In genomic region chr4:40897557-40898203, GRCh38 we compare ENCODE assay signal across 8 cellular contexts.
DNase-seq lines count a peak whose midpoint lies in the region; ATAC-seq, FAIRE-seq and TF ChIP-seq lines count a peak whose summit lies in the region.

No MANE protein-coding gene starts in this region.

- no peaks in the 10 kb centered on the region for H4K20me1 ChIP-seq in endothelial cell of umbilical vein (replicated peaks; ENCODE audit: control insufficient read depth, extremely low read depth, insufficient read depth, low read length)

- H3K4me2 ChIP-seq in endothelial cell of umbilical vein (ENCODE audit: insufficient read depth, low read length) = no peak overlapping the region

- H3K4me1 ChIP-seq in endothelial cell of umbilical vein (ENCODE audit: control insufficient read depth, extremely low read depth, insufficient read depth, low read length) = no peaks in the 10 kb centered on the region
- no peaks in the 10 kb centered on the region for H3K4me1 ChIP-seq in mucosa of rectum (ENCODE audit: control insufficient read depth in 2 of 2, insufficient read depth in 2 of 2, low read length in 2 of 2)

- H3K79me2 ChIP-seq in endothelial cell of umbilical vein (ENCODE audit: control insufficient read depth, insufficient read depth, low read length) = no peaks in the 10 kb centered on the region

- in situ Hi-C loops in ACHN (cut with HindIII; ENCODE audit: low pct_ligation_motif_present, low pct_unique_long_range_greater_than_20kb, low sequenced_read_pairs) = no loop called here

- POLR2A ChIA-PET in endothelial cell of umbilical vein (lab: Charles Lee) = no interaction called here

- H3K9me3 ChIP-seq in endothelial cell of umbilical vein (replicated peaks; ENCODE audit: control insufficient read depth, insufficient read depth, low read length) (no peaks in the 10 kb centered on the region), mucosa of rectum (ENCODE audit: control insufficient read depth in 2 of 2, low read length in 2 of 2) (no peaks in the 10 kb centered on the region)

- no peak overlapping the region for H2AFZ ChIP-seq in endothelial cell of umbilical vein (ENCODE audit: low read depth, low read length)

- peak; percentile 68 for FAIRE-seq in endothelial cell of umbilical vein (lab: Jason Lieb, UNC)

- H3K27ac ChIP-seq in endothelial cell of umbilical vein (ENCODE audit: insufficient read depth, low read depth, low read length) (no peak overlapping the region), mucosa of rectum (ENCODE audit: low read depth in 2 of 2, low read length in 2 of 2) (no peak overlapping the region)

- dilution Hi-C loops in endothelial cell of umbilical vein (cut with MboI; ENCODE audit: extremely low pct_ligation_motif_present, low sequenced_read_pairs) = no loop called here

- H3K36me3 ChIP-seq in endothelial cell of umbilical vein (ENCODE audit: control insufficient read depth in 2 of 2, extremely low read depth in 1 of 2, insufficient read depth in 2 of 2, low read length in 2 of 2) = peaks cover 5 to 11% of the 10 kb centered on the region in 2 experiments
- peaks cover 3 to 6% of the 10 kb centered on the region in 2 donors for H3K36me3 ChIP-seq in mucosa of rectum (ENCODE audit: control insufficient read depth in 2 of 2, insufficient read depth in 2 of 2, low read length in 2 of 2)

- H3K9ac ChIP-seq in endothelial cell of umbilical vein (replicated peaks; ENCODE audit: extremely low read depth, insufficient read depth, low read length) (no peak overlapping the region), mucosa of rectum (ENCODE audit: low read depth in 1 of 2, low read length in 2 of 2) (no peak overlapping the region)

- CTCF ChIA-PET in endothelial cell of umbilical vein (lab: Charles Lee) = interaction anchor here (0.6 to 3.4 kb wide), 22 partner anchors 8 to 326 kb away, joined by 3 to 19 read pairs (median 4); partner anchors contain the start of genes APBB2 and NSUN7

- H3K9me1 ChIP-seq in endothelial cell of umbilical vein (replicated peaks; ENCODE audit: control insufficient read depth, extremely low read depth, insufficient read depth, low read length) = no peaks in the 10 kb centered on the region

- H3K4me3 ChIP-seq in endothelial cell of umbilical vein (replicated peaks in 1 of 3; ENCODE audit: insufficient read depth in 1 of 3, low read depth in 1 of 3, low read length in 3 of 3) = no peak overlapping the region
- peak overlapping the region; percentile 13 to 59 for H3K4me3 ChIP-seq in mucosa of rectum (ENCODE audit: low read length in 2 of 2)

- no peaks in the 10 kb centered on the region for H3K27me3 ChIP-seq in endothelial cell of umbilical vein (ENCODE audit: control insufficient read depth in 2 of 2, insufficient read depth in 2 of 2, low read length in 2 of 2)
- no peaks in the 10 kb centered on the region for H3K27me3 ChIP-seq in mucosa of rectum (ENCODE audit: control insufficient read depth in 2 of 2, insufficient read depth in 2 of 2, low read length in 2 of 2)

- DNase-seq in ACHN (peak; percentile 80), NOMO-1 (lab: John Stamatoyannopoulos, UW; ENCODE audit: unreplicated experiment in 2 of 2) (peak; percentile 28 to 61), endothelial cell of umbilical vein (ENCODE audit: low read depth, low spot score) (peak; percentile 74)
- DNase-seq in activated CD8-positive, alpha-beta memory T cell treated with anti-CD3 and anti-CD28 coated beads, Interleukin-2, amount 50 U/mL, for 1 hour (ENCODE audit: extremely low read depth) = peak; percentile 10
- peak; percentile 37 to 43 for DNase-seq in stimulated activated CD8-positive, alpha-beta memory T cell treated with anti-CD3 and anti-CD28 coated beads, Interleukin-7, amount 100 ng/mL, for 4 hours (ENCODE audit: low read depth in 2 of 2)

- peak; percentile 80 to 81 for TF ChIP-seq CTCF in endothelial cell of umbilical vein (IDR thresholded peaks at IDR 0.05; ENCODE audit: extremely low read depth in 1 of 2, insufficient read depth in 1 of 2, low read depth in 1 of 2, low read length in 2 of 2)

- no peak for TF ChIP-seq POLR2A in endothelial cell of umbilical vein (IDR thresholded peaks at IDR 0.05; ENCODE audit: low read depth, low read length)

- BruUV-seq in endothelial cell of umbilical vein (replicated peaks; lab: Mats Ljungman, UMichigan) = no TSS peak

- intact Hi-C loops in endothelial cell of umbilical vein (cut with micrococcal nuclease) = loop anchor here (1.0 kb wide), 2 partner anchors 56 to 160 kb away; no protein-coding TSS in a partner anchor

- ATAC-seq in GM18861 (IDR thresholded peaks at IDR 0.05; ENCODE audit: unreplicated experiment) (peak; percentile 49), HG03460 (IDR thresholded peaks at IDR 0.05; ENCODE audit: unreplicated experiment) (peak; percentile 85)

TF ChIP-seq in endothelial cell of umbilical vein, 7 proteins besides CTCF, POLR2A, EP300 and RAD21:
- TF ChIP-seq JUN (IDR thresholded peaks at IDR 0.05; ENCODE audit: borderline replicate concordance, insufficient read depth, insufficient read length, low read depth) (no peak), MAX (IDR thresholded peaks at IDR 0.05; ENCODE audit: insufficient read depth, insufficient read length) (no peak), GATA2 (IDR thresholded peaks at IDR 0.05; ENCODE audit: insufficient read depth, insufficient read length, low read depth, low read length) (no peak), MYC (IDR thresholded peaks at IDR 0.05; ENCODE audit: low read depth, low read length) (no peak), EZH2 (IDR thresholded peaks at IDR 0.05; ENCODE audit: borderline replicate concordance, low read depth, low read length, severe bottlenecking) (no peak), FOS (IDR thresholded peaks at IDR 0.05; ENCODE audit: borderline replicate concordance, insufficient read depth, low read length) (no peak), POLR2AphosphoS5 (IDR thresholded peaks at IDR 0.05; ENCODE audit: insufficient read depth, low read depth, low read length) (no peak)

Comparison
In these comparisons a context has a peak if more than half of its experiments do, and no peak if none do; other contexts are left out.
1. DNase-seq: peak in every context shown above with its lines; median percentile 80 in ACHN; 74 in endothelial cell of umbilical vein; 44 in NOMO-1; 40 in stimulated activated CD8-positive, alpha-beta memory T cell treated with anti-CD3 and anti-CD28 coated beads, Interleukin-7, amount 100 ng/mL, for 4 hours; 10 in activated CD8-positive, alpha-beta memory T cell treated with anti-CD3 and anti-CD28 coated beads, Interleukin-2, amount 50 U/mL, for 1 hour.
2. H3K4me3 ChIP-seq: peak in mucosa of rectum (2 of 2); none in endothelial cell of umbilical vein (0 of 3).